In genomic region chr3:177197041-177197933, GRCh38 we compare ENCODE assay signal across 8 cellular contexts. TPM values are rescaled to one million over a fixed set of nuclear protein-coding genes. Genes with fewer than 3 reads are reported as not detected.
A peak's percentile ranks its signal among the peaks of the same experiment; 100 is the strongest.
DNase-seq lines count a peak whose midpoint lies in the region; ATAC-seq, FAIRE-seq and TF ChIP-seq lines count a peak whose summit lies in the region.

TSS of gene TBL1XR1 (minus strand) at chr3:177197482. CDS start at chr3:177064977, 132,505 bp downstream.

- peak within 1 kb of the TSS; percentile 99 for H3K4me3 Mint-ChIP-seq in type B pancreatic cell

- H3K27ac Mint-ChIP-seq in type B pancreatic cell: peak within 1 kb of the TSS; percentile 94

- H3K9me3 Mint-ChIP-seq in type B pancreatic cell: no peaks in the 10 kb centered on the region

- DNase-seq in GM12891 (ENCODE audit: insufficient read length, low spot score): peak; percentile 74
- peak; percentile 97 for DNase-seq in NCI-H146 (lab: John Stamatoyannopoulos, UW)
- DNase-seq in amniotic epithelial cell (ENCODE audit: low read depth): peak; percentile 93
- DNase-seq in heart right ventricle: peak; percentile 90 to 94
- DNase-seq in posterior cingulate gyrus: peak; percentile 86 to 98 (median 92)
- DNase-seq in type B pancreatic cell (ENCODE audit: extremely low spot score, unreplicated experiment): peak; percentile 93

- H3K9me3 ChIP-seq in heart right ventricle: peaks cover 0 to 3% (median 0%) of the 10 kb centered on the region in 11 donors

- H3K27me3 Mint-ChIP-seq in type B pancreatic cell: no peaks in the 10 kb centered on the region

- intact Hi-C loops in T-helper 1 cell treated with Interleukin-12 subunit alpha and Interleukin-12 subunit beta and Interleukin-4 antibody, amounts not matched to agents 30 ng/mL and 1 ng/mL, for 36 hours (cut with micrococcal nuclease): loop anchor here (1.0 to 5.0 kb wide), 6 partner anchors 163 to 1950 kb away; partner anchors contain the start of gene PIK3CA
- intact Hi-C loops in heart right ventricle (cut with DNase I) (loop anchor here in 9 of 10 donors (1.0 to 10.0 kb wide), 19 partner anchors 72 to 1185 kb away; no protein-coding TSS in a partner anchor), posterior cingulate gyrus (cut with DNase I) (loop anchor here (2.0 to 5.0 kb wide), 3 partner anchors 146 to 580 kb away; no protein-coding TSS in a partner anchor)

- no peaks in the 10 kb centered on the region for H3K27me3 ChIP-seq in heart right ventricle

- ATAC-seq in HG02840 (IDR thresholded peaks at IDR 0.05; ENCODE audit: low FRiP score, unreplicated experiment): peak; percentile 43
- peak; percentile 79 to 91 (median 88) for ATAC-seq in heart right ventricle

- H3K27ac ChIP-seq in heart right ventricle: peak within 1 kb of the TSS; percentile 96 to 99 (median 98)

- H3K4me3 ChIP-seq in heart right ventricle: peak within 1 kb of the TSS; percentile 64 to 92 (median 84)

- no peak for TF ChIP-seq POLR2A in GM12891 (IDR thresholded peaks at IDR 0.05; ENCODE audit: low read depth, low read length)

- TF ChIP-seq CTCF in heart right ventricle (IDR thresholded peaks at IDR 0.05) (no peak), type B pancreatic cell (conservative IDR thresholded peaks at IDR 0.05) (no peak)

- FAIRE-seq in GM12891 (lab: Jason Lieb, UNC): peak; percentile 33

- peaks cover 17% of the 10 kb centered on the region for H3K36me3 Mint-ChIP-seq in type B pancreatic cell

- peaks cover 32% of the 10 kb centered on the region for H3K4me1 Mint-ChIP-seq in type B pancreatic cell (ENCODE audit: unreplicated experiment)

- H3K36me3 ChIP-seq in heart right ventricle: no peaks in the 10 kb centered on the region

- H3K4me1 ChIP-seq in heart right ventricle: peaks cover 0 to 65% (median 25%) of the 10 kb centered on the region in 9 donors

- 1% methylated on average over 58 to 103 of the region's 119 CpGs for WGBS in heart right ventricle, 2 donors

TF ChIP-seq in GM12891, 5 proteins besides CTCF, POLR2A, EP300 and RAD21:
- TF ChIP-seq POLR2AphosphoS5 (IDR thresholded peaks at IDR 0.05; ENCODE audit: low read depth, low read length) (no peak), PAX5 (IDR thresholded peaks at IDR 0.05; ENCODE audit: insufficient read depth, low read length, severe bottlenecking) (no peak), TAF1 (IDR thresholded peaks at IDR 0.05; ENCODE audit: low read depth, low read length) (no peak), POU2F2 (IDR thresholded peaks at IDR 0.05; ENCODE audit: low read depth, low read length) (no peak), SPI1 (IDR thresholded peaks at IDR 0.05; ENCODE audit: low read depth, low read length) (no peak)

RNA-seq across cellular contexts. Expression of gene TBL1XR1, which starts in this region (rescaled TPM):
- polyA plus RNA-seq in GM12891 (2012; ENCODE audit: low read depth, missing spikeins): 26.8 TPM
- 156 and 195 TPM in 2 replicates for total RNA-seq in T-helper 1 cell treated with Interleukin-12 subunit alpha and Interleukin-12 subunit beta and Interleukin-4 antibody, amounts not matched to agents 30 ng/mL and 1 ng/mL, for 36 hours
- total RNA-seq in heart right ventricle: 100 to 1,000 TPM in 8 of 10 donors, 10 to 100 TPM in 2; 79.6 to 184 (median 129) TPM
- 10 to 100 TPM; 25.7 to 33.6 TPM for polyA plus RNA-seq in heart right ventricle
- total RNA-seq in type B pancreatic cell (ENCODE audit: low replicate concordance): 118 and 155 TPM in 2 replicates

Comparison
In these comparisons a context has a peak if more than half of its experiments do, and no peak if none do; other contexts are left out.
1. Peak in every context shown above with its lines: DNase-seq, ATAC-seq, H3K4me3 ChIP-seq and H3K27ac ChIP-seq.